1 cellular context compared by ENCODE assay signal in the genomic region with DNA sequence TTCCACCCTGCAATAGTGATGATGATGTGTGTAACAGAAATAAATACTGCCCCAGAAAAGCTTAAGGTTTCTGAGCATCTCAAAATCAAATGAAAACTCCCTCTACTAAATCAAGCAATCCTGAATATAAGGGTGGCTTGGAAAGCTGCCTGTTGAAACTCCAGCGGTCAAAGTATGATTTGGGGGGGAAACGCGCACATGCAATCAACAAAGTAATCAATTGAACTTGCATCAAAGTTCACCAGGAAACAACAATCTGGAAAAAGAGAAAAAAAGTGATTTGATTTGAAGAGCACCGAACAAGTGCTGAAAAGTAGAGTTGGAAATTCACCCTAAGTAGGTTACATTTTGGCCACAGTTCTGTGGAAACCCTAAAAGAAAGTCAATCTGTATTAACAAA.
TF ChIP-seq lines count a peak whose summit lies in the region.

No MANE protein-coding gene starts in this region.

TF ChIP-seq in SK-N-SH, 30 proteins besides CTCF, POLR2A, EP300 and RAD21 (continued from another document):
- TF ChIP-seq, protein P1, sequence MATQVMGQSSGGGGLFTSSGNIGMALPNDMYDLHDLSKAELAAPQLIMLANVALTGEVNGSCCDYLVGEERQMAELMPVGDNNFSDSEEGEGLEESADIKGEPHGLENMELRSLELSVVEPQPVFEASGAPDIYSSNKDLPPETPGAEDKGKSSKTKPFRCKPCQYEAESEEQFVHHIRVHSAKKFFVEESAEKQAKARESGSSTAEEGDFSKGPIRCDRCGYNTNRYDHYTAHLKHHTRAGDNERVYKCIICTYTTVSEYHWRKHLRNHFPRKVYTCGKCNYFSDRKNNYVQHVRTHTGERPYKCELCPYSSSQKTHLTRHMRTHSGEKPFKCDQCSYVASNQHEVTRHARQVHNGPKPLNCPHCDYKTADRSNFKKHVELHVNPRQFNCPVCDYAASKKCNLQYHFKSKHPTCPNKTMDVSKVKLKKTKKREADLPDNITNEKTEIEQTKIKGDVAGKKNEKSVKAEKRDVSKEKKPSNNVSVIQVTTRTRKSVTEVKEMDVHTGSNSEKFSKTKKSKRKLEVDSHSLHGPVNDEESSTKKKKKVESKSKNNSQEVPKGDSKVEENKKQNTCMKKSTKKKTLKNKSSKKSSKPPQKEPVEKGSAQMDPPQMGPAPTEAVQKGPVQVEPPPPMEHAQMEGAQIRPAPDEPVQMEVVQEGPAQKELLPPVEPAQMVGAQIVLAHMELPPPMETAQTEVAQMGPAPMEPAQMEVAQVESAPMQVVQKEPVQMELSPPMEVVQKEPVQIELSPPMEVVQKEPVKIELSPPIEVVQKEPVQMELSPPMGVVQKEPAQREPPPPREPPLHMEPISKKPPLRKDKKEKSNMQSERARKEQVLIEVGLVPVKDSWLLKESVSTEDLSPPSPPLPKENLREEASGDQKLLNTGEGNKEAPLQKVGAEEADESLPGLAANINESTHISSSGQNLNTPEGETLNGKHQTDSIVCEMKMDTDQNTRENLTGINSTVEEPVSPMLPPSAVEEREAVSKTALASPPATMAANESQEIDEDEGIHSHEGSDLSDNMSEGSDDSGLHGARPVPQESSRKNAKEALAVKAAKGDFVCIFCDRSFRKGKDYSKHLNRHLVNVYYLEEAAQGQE (IDR thresholded peaks at IDR 0.05; ENCODE audit: low read depth, low read length) = no peak
- TF ChIP-seq, protein P2, sequence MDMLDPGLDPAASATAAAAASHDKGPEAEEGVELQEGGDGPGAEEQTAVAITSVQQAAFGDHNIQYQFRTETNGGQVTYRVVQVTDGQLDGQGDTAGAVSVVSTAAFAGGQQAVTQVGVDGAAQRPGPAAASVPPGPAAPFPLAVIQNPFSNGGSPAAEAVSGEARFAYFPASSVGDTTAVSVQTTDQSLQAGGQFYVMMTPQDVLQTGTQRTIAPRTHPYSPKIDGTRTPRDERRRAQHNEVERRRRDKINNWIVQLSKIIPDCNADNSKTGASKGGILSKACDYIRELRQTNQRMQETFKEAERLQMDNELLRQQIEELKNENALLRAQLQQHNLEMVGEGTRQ (IDR thresholded peaks at IDR 0.05; ENCODE audit: borderline replicate concordance, low read depth, low read length) = no peak
- TF ChIP-seq NRF1 (IDR thresholded peaks at IDR 0.05; ENCODE audit: low read depth, low read length) (no peak), NFIC (IDR thresholded peaks at IDR 0.05; ENCODE audit: borderline replicate concordance) (no peak), RFX5 (IDR thresholded peaks at IDR 0.05; ENCODE audit: low read length) (no peak), GATA2 (CRISPR knock-in tag; IDR thresholded peaks at IDR 0.05) (no peak), RCOR1 (IDR thresholded peaks at IDR 0.05; ENCODE audit: low read length) (no peak), POLR2AphosphoS5 (IDR thresholded peaks at IDR 0.05; ENCODE audit: low read depth, low read length) (no peak), TEAD4 (IDR thresholded peaks at IDR 0.05; ENCODE audit: borderline replicate concordance, insufficient read depth) (no peak), CHD2 (IDR thresholded peaks at IDR 0.05; ENCODE audit: low read length, partially characterized antibody) (no peak), MXI1 (IDR thresholded peaks at IDR 0.05; ENCODE audit: low read depth, low read length) (no peak), TCF12 (IDR thresholded peaks at IDR 0.05) (no peak)
- TF ChIP-seq, protein P3, sequence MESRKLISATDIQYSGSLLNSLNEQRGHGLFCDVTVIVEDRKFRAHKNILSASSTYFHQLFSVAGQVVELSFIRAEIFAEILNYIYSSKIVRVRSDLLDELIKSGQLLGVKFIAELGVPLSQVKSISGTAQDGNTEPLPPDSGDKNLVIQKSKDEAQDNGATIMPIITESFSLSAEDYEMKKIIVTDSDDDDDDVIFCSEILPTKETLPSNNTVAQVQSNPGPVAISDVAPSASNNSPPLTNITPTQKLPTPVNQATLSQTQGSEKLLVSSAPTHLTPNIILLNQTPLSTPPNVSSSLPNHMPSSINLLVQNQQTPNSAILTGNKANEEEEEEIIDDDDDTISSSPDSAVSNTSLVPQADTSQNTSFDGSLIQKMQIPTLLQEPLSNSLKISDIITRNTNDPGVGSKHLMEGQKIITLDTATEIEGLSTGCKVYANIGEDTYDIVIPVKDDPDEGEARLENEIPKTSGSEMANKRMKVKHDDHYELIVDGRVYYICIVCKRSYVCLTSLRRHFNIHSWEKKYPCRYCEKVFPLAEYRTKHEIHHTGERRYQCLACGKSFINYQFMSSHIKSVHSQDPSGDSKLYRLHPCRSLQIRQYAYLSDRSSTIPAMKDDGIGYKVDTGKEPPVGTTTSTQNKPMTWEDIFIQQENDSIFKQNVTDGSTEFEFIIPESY (IDR thresholded peaks at IDR 0.05; ENCODE audit: borderline replicate concordance, low read depth) = no peak
- TF ChIP-seq, protein P4, sequence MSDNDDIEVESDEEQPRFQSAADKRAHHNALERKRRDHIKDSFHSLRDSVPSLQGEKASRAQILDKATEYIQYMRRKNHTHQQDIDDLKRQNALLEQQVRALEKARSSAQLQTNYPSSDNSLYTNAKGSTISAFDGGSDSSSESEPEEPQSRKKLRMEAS (IDR thresholded peaks at IDR 0.05; ENCODE audit: low read depth) = no peak
- TF ChIP-seq, protein P5, sequence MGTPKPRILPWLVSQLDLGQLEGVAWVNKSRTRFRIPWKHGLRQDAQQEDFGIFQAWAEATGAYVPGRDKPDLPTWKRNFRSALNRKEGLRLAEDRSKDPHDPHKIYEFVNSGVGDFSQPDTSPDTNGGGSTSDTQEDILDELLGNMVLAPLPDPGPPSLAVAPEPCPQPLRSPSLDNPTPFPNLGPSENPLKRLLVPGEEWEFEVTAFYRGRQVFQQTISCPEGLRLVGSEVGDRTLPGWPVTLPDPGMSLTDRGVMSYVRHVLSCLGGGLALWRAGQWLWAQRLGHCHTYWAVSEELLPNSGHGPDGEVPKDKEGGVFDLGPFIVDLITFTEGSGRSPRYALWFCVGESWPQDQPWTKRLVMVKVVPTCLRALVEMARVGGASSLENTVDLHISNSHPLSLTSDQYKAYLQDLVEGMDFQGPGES (IDR thresholded peaks at IDR 0.05; ENCODE audit: low read depth, low read length) = no peak
